In the genomic region with DNA sequence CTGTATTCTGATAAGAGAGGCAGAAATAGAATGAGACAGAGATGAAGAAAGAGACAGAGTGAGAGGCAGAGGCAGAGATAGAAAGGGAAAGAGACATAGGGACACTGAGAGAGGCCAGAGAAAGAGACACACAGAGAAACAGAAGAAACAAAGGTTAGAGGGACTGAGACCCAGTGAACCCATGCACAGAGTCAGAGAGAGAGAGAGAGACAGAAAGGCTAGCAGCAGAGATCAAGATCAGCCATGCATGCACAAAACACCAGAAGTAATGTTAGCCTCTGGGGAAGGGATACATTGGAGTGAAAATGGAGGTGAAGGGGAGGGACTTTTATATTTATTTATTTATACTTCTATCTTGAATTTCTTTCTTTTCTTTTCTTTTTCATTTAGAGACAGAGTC, we compare ENCODE assay signal across 11 cellular contexts. TPM values are rescaled to one million over a fixed set of nuclear protein-coding genes. Genes with fewer than 3 reads are reported as not detected.
A peak's percentile ranks its signal among the peaks of the same experiment; 100 is the strongest.
DNase-seq lines count a peak whose midpoint lies in the region; ATAC-seq and TF ChIP-seq lines count a peak whose summit lies in the region.
"Had no signal": no experiment of that assay in that cellular context is flagged by ENCODE, and none has a peak within 500 bp of the region (broad histone marks: within the 10 kb centered on the region; RNA-seq: fewer than 3 reads in every experiment).

No MANE protein-coding gene starts in this region.

- H3K4me1 ChIP-seq in PC-3 (ENCODE audit: insufficient read depth, low read length) (peaks cover 12% of the 10 kb centered on the region), parathyroid adenoma (peaks cover 33% of the 10 kb centered on the region), H9 (ENCODE audit: insufficient read depth, low read length) (peaks cover 7% of the 10 kb centered on the region; the same call in 1 of the 2 replicates)
- H3K4me1 ChIP-seq in CD8-positive, alpha-beta T cell (ENCODE audit: insufficient read depth, low read length) = no peaks in the 10 kb centered on the region

- no TSS peak for BruUV-seq in PC-3 (replicated peaks; lab: Mats Ljungman, UMichigan)

- DNase-seq in PC-3 (no peak), H9 (no peak), NCI-H226 (no peak), HK-2 (ENCODE audit: unreplicated experiment) (no peak)
- DNase-seq in CD8-positive, alpha-beta T cell = no peak
- DNase-seq: activated T-cell treated with anti-CD3 and anti-CD28 coated beads, Interleukin-2, amount 50 U/mL, for 4 hours; caudate nucleus; left lung had no signal

- no peak overlapping the region for H4K5ac ChIP-seq in H9 (ENCODE audit: insufficient read length, low read depth, low read length)

- CTCF ChIA-PET in PC-3 (lab: Charles Lee) = no interaction called here
- CTCF ChIA-PET in CD8-positive, alpha-beta T cell (lab: Charles Lee) = interaction anchor here (1.4 kb wide), 1 partner anchor 9 kb away, joined by 4 read pairs; no protein-coding TSS in a partner anchor

- no peaks in the 10 kb centered on the region for H3K79me2 ChIP-seq in PC-3 (ENCODE audit: low read length)
- no peaks in the 10 kb centered on the region for H3K79me2 ChIP-seq in parathyroid adenoma
- no peaks in the 10 kb centered on the region for H3K79me2 ChIP-seq in H9 (ENCODE audit: insufficient read depth, low read length)

- H3K4me2 ChIP-seq in PC-3 (ENCODE audit: low read length) (no peak overlapping the region), parathyroid adenoma (ENCODE audit: low read length) (no peak overlapping the region), H9 (ENCODE audit: insufficient read depth, insufficient read length, low read length) (no peak overlapping the region)

- H3K9me2 ChIP-seq in PC-3 (replicated peaks; ENCODE audit: low read length) = no peaks in the 10 kb centered on the region

- H3K56ac ChIP-seq in H9 (ENCODE audit: insufficient read length, low read depth, low read length) = no peak overlapping the region

- H3K9me3 ChIP-seq in PC-3 (ENCODE audit: low read length) (no peaks in the 10 kb centered on the region), parathyroid adenoma (ENCODE audit: control insufficient read depth, low read length) (no peaks in the 10 kb centered on the region), H9 (ENCODE audit: control insufficient read depth, low read depth, low read length) (no peaks in the 10 kb centered on the region)
- no peaks in the 10 kb centered on the region for H3K9me3 ChIP-seq in CD8-positive, alpha-beta T cell (ENCODE audit: low read length)
- H3K9me3 ChIP-seq: left lung had no signal

- H3K23me2 ChIP-seq in H9 (ENCODE audit: insufficient read length, low read depth, low read length, poor library complexity, severe bottlenecking) = no peaks in the 10 kb centered on the region

- no peaks in the 10 kb centered on the region for H3K79me1 ChIP-seq in H9 (ENCODE audit: insufficient read depth, low read depth, low read length, poor library complexity, severe bottlenecking)

- no peak overlapping the region for H3K14ac ChIP-seq in H9 (ENCODE audit: insufficient read depth, low read length)

- H4K91ac ChIP-seq in H9 (ENCODE audit: insufficient read length, low read depth, low read length) = no peak overlapping the region

- POLR2A ChIA-PET in PC-3 (lab: Charles Lee; ENCODE audit: unreplicated experiment) = no interaction called here
- POLR2A ChIA-PET in CD8-positive, alpha-beta T cell (lab: Charles Lee) = no interaction called here

- H3F3A ChIP-seq in PC-3 (ENCODE audit: low read length, unreplicated experiment) = no peaks in the 10 kb centered on the region

- H2BK120ac ChIP-seq in H9 (ENCODE audit: low read depth, low read length, poor library complexity, severe bottlenecking) = no peak overlapping the region

- no peak overlapping the region for H3K23ac ChIP-seq in H9 (ENCODE audit: insufficient read length, low read depth, low read length)

- peaks cover 1% of the 10 kb centered on the region; the same call in 1 of the 2 replicates for H3K27me3 Mint-ChIP-seq in H9 (ENCODE audit: low read depth)
- H3K27me3 Mint-ChIP-seq in CD8-positive, alpha-beta T cell (ENCODE audit: low read depth) = peaks cover 12% of the 10 kb centered on the region

- TF ChIP-seq CTCF in PC-3 (conservative IDR thresholded peaks at IDR 0.05; ENCODE audit: low read depth, low read length) (no peak), parathyroid adenoma (IDR thresholded peaks at IDR 0.05) (no peak), H9 (conservative IDR thresholded peaks at IDR 0.05) (no peak)
- TF ChIP-seq CTCF in CD8-positive, alpha-beta T cell (IDR thresholded peaks at IDR 0.05) = no peak

- H3K27ac Mint-ChIP-seq in H9 = peak overlapping the region in 1 of 3 experiments; percentile 28; a peak in 2 of 7 replicates
- no peak overlapping the region for H3K27ac Mint-ChIP-seq in CD8-positive, alpha-beta T cell

- H3K27me3 ChIP-seq in PC-3 (ENCODE audit: low read length) (no peaks in the 10 kb centered on the region), parathyroid adenoma (ENCODE audit: control insufficient read depth, insufficient read depth, low read length) (no peaks in the 10 kb centered on the region), H9 (ENCODE audit: insufficient read depth, low read length) (no peaks in the 10 kb centered on the region; the same call in 1 of the 2 replicates)
- H3K27me3 ChIP-seq in CD8-positive, alpha-beta T cell (ENCODE audit: insufficient read depth, low read length) = no peaks in the 10 kb centered on the region
- H3K27me3 ChIP-seq: left lung had no signal

- no peak overlapping the region for H2BK12ac ChIP-seq in H9 (ENCODE audit: insufficient read length, low read depth, low read length)

- no peak overlapping the region for H3K27ac ChIP-seq in PC-3 (ENCODE audit: low read length)
- peak overlapping the region; percentile 33 for H3K27ac ChIP-seq in parathyroid adenoma
- H3K27ac ChIP-seq in H9 (ENCODE audit: insufficient read length, low read depth, low read length) = no peak overlapping the region
- H3K27ac ChIP-seq in CD8-positive, alpha-beta T cell (ENCODE audit: low read depth, low read length) = no peak overlapping the region

- H3K4me3 Mint-ChIP-seq in H9 = no peak overlapping the region
- no peak overlapping the region for H3K4me3 Mint-ChIP-seq in CD8-positive, alpha-beta T cell
- H3K4me3 Mint-ChIP-seq: activated T-cell treated with anti-CD3 and anti-CD28 coated beads, Interleukin-2, amount 50 U/mL, for 4 hours had no signal

- no peak overlapping the region for H2BK20ac ChIP-seq in H9 (ENCODE audit: low read depth, low read length, poor library complexity, severe bottlenecking)

- intact Hi-C loops in PC-3 (cut with micrococcal nuclease) = no loop called here
- intact Hi-C loops in CD8-positive, alpha-beta T cell (cut with DNase I, micrococcal nuclease) = no loop called here

- H3K4me3 ChIP-seq in PC-3 (ENCODE audit: low read length) = no peak overlapping the region
- H3K4me3 ChIP-seq in parathyroid adenoma (ENCODE audit: low read depth, low read length) = no peak overlapping the region
- H3K4me3 ChIP-seq in CD8-positive, alpha-beta T cell (ENCODE audit: low read depth, low read length) = no peak overlapping the region
- H3K4me3 ChIP-seq: left lung had no signal

- H4K8ac ChIP-seq in H9 (replicated peaks; ENCODE audit: insufficient read length, low read depth, low read length) = no peak overlapping the region

- H3K9ac ChIP-seq in PC-3 (ENCODE audit: low read length) (no peak overlapping the region), parathyroid adenoma (no peak overlapping the region), H9 (ENCODE audit: extremely low read depth, insufficient read length, low read length) (no peak overlapping the region)

- H4K20me1 ChIP-seq in PC-3 (ENCODE audit: low read length) (no peaks in the 10 kb centered on the region), H9 (ENCODE audit: control insufficient read depth, insufficient read depth, insufficient read length) (no peaks in the 10 kb centered on the region)

- ATAC-seq in GM19023 (IDR thresholded peaks at IDR 0.05; ENCODE audit: unreplicated experiment) (peak; percentile 51), HG02642 (IDR thresholded peaks at IDR 0.05; ENCODE audit: poor library complexity, unreplicated experiment) (peak; percentile 49), PC-3 (no peak)
- ATAC-seq in CD8-positive, alpha-beta T cell = no peak
- ATAC-seq: activated T-cell treated with anti-CD3 and anti-CD28 coated beads, Interleukin-2, amount 50 U/mL, for 4 hours; left lung had no signal

- peaks cover 20 to 26% of the 10 kb centered on the region in 2 experiments for H3K4me1 Mint-ChIP-seq in H9
- no peaks in the 10 kb centered on the region for H3K4me1 Mint-ChIP-seq in CD8-positive, alpha-beta T cell (ENCODE audit: low read depth)

- no peak overlapping the region for H3K4ac ChIP-seq in H9 (ENCODE audit: low read depth, low read length)

- H3K36me3 ChIP-seq in PC-3 (ENCODE audit: low read depth, low read length) (no peaks in the 10 kb centered on the region), parathyroid adenoma (ENCODE audit: control insufficient read depth, insufficient read depth, low read length) (no peaks in the 10 kb centered on the region)
- no peaks in the 10 kb centered on the region for H3K36me3 ChIP-seq in CD8-positive, alpha-beta T cell (ENCODE audit: insufficient read depth, low read length)
- H3K36me3 ChIP-seq: left lung had no signal

- peak overlapping the region; percentile 36; the same call in 1 of the 2 replicates for H2AFZ ChIP-seq in PC-3 (ENCODE audit: low read length)
- H2AFZ ChIP-seq in parathyroid adenoma = peak overlapping the region; percentile 41
- no peak overlapping the region for H2AFZ ChIP-seq in H9 (ENCODE audit: low read length)

- no peaks in the 10 kb centered on the region for H3K9me3 Mint-ChIP-seq in H9
- no peaks in the 10 kb centered on the region for H3K9me3 Mint-ChIP-seq in CD8-positive, alpha-beta T cell
- H3K9me3 Mint-ChIP-seq: activated T-cell treated with anti-CD3 and anti-CD28 coated beads, Interleukin-2, amount 50 U/mL, for 4 hours had no signal

- H3K18ac ChIP-seq in H9 (ENCODE audit: insufficient read length, low read depth, low read length) = no peak overlapping the region

- no peak overlapping the region for H2BK5ac ChIP-seq in H9 (ENCODE audit: insufficient read length, low read length)

- no peaks in the 10 kb centered on the region for H3K36me3 Mint-ChIP-seq in H9 (ENCODE audit: insufficient read depth in 1 of 3, low read depth in 3 of 3)
- H3K36me3 Mint-ChIP-seq in CD8-positive, alpha-beta T cell = no peaks in the 10 kb centered on the region

- H2BK15ac ChIP-seq in H9 (ENCODE audit: low read depth, low read length) = no peak overlapping the region

- H3T11ph ChIP-seq in H9 (ENCODE audit: low read length) = no peak overlapping the region

- no peak overlapping the region for H2AK5ac ChIP-seq in H9 (ENCODE audit: insufficient read length, low read length)

RNA-seq across cellular contexts. Expression of a gene that starts 14.1 kb away (rescaled TPM):
- total RNA-seq in PC-3 (2014; rRNA removed) = 0.86 and 2.7 TPM in 2 replicates
- 320 and 323 TPM in 2 replicates for total RNA-seq in H9 (2021)
- total RNA-seq in CD8-positive, alpha-beta T cell = under 1 TPM in 1 of 2 experiments, not detected in 1; 0.39 TPM

RNA-seq across cellular contexts. Expression of a gene that starts 57.6 kb away (rescaled TPM):
- 81.4 and 122 TPM in 2 replicates for total RNA-seq in PC-3 (2014; rRNA removed)
- total RNA-seq in H9 (2021) = 75.0 and 79.7 TPM in 2 replicates
- 10 to 100 TPM; 12.6 to 13.2 TPM for total RNA-seq in CD8-positive, alpha-beta T cell

Comparison
In these comparisons a context has a peak if more than half of its experiments do, and no peak if none do; other contexts are left out.
1. ATAC-seq: peak in GM19023 (single experiment) and HG02642 (single experiment); none in PC-3 (single experiment) and CD8-positive, alpha-beta T cell (single experiment).
2. RNA of a gene that starts 14.1 kb away (total RNA-seq): 320 to 323 TPM in H9; 0.86 to 2.7 TPM in PC-3 and 0.39 TPM in CD8-positive, alpha-beta T cell; every median in the first group is over 10 times any median in the second.